2 cellular contexts compared by ENCODE assay signal in the genomic region with DNA sequence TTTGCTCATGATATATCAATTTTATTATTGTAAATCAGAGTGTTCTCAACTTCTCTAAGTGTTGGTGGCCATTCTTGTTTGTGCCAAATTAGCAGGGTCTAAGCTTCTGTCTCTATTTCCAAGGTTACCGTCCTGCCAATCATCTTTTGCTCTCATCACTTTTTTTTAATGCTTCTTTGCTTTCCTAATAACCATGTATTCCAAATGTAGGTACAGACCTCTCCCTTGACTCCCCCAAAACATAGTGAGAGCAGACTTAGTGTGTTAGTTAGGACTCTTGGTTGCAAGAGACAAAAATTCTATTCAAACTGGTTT.
TF ChIP-seq lines count a peak whose summit lies in the region.

No MANE protein-coding gene starts in this region.

TF ChIP-seq in HEK293, 187 proteins besides CTCF, POLR2A, EP300 and RAD21:
- TF ChIP-seq ZNF362 (tag by site-specific recombination; IDR thresholded peaks at IDR 0.05) (peak; percentile 4; the same call in 1 of the 2 replicates), ZNF394 (tag by site-specific recombination; IDR thresholded peaks at IDR 0.05; ENCODE audit: borderline replicate concordance) (no peak), GLI4 (tag by site-specific recombination; IDR thresholded peaks at IDR 0.05) (no peak), GFI1B (tag by site-specific recombination; IDR thresholded peaks at IDR 0.05) (no peak), ZBTB20 (tag by site-specific recombination; IDR thresholded peaks at IDR 0.05) (no peak), ZFP3 (tag by site-specific recombination; IDR thresholded peaks at IDR 0.05; ENCODE audit: low read depth) (no peak), ZNF211 (tag by site-specific recombination; IDR thresholded peaks at IDR 0.05; ENCODE audit: low read depth) (no peak)

TF ChIP-seq in K562, 482 proteins besides CTCF, POLR2A, EP300 and RAD21 (continued from another document):
- TF ChIP-seq ATF7 (IDR thresholded peaks at IDR 0.05) (no peak), RFX1 (IDR thresholded peaks at IDR 0.05) (peak; percentile 58), HMGN3 (IDR thresholded peaks at IDR 0.05; ENCODE audit: borderline replicate concordance, extremely low read depth, insufficient read length, low read depth, low read length) (no peak), SETDB1 (IDR thresholded peaks at IDR 0.05; ENCODE audit: low read length) (no peak), ZSCAN32 (CRISPR knock-in tag; IDR thresholded peaks at IDR 0.05) (no peak), ZNF79 (CRISPR knock-in tag; IDR thresholded peaks at IDR 0.05; ENCODE audit: low read depth) (no peak), MYNN (IDR thresholded peaks at IDR 0.05) (no peak), MYNN (CRISPR knock-in tag; IDR thresholded peaks at IDR 0.05) (no peak), SLC30A9 (CRISPR knock-in tag; IDR thresholded peaks at IDR 0.05) (no peak), MTA1 (IDR thresholded peaks at IDR 0.05; ENCODE audit: borderline replicate concordance) (no peak), ZNF224 (CRISPR knock-in tag; IDR thresholded peaks at IDR 0.05) (no peak), PKNOX1 (IDR thresholded peaks at IDR 0.05) (peak; percentile 89), FOXJ3 (CRISPR knock-in tag; IDR thresholded peaks at IDR 0.05) (no peak), TARDBP (IDR thresholded peaks at IDR 0.05) (no peak), ADNP (tag; IDR thresholded peaks at IDR 0.05) (no peak), FIP1L1 (IDR thresholded peaks at IDR 0.05; ENCODE audit: low read depth, low read length, poor library complexity, severe bottlenecking) (no peak), ZNF277 (CRISPR knock-in tag; IDR thresholded peaks at IDR 0.05; ENCODE audit: borderline replicate concordance) (no peak), FOSL1 (tag; conservative IDR thresholded peaks at IDR 0.05) (0 out of 2 replicates have a peak, but pooled peaks have one; percentile 15), MED1 (CRISPR knock-in tag; IDR thresholded peaks at IDR 0.05; ENCODE audit: borderline replicate concordance) (no peak), SRSF3 (IDR thresholded peaks at IDR 0.05; ENCODE audit: insufficient read depth, low read length) (no peak), NUFIP1 (IDR thresholded peaks at IDR 0.05; ENCODE audit: partially characterized antibody) (no peak), ZNF695 (CRISPR knock-in tag; IDR thresholded peaks at IDR 0.05) (no peak), ATF3 (IDR thresholded peaks at IDR 0.05) (peak; percentile 14; the same call in 1 of the 2 replicates), ATF3 (CRISPR knock-in tag; conservative IDR thresholded peaks at IDR 0.05) (no peak), ZNF77 (CRISPR knock-in tag; IDR thresholded peaks at IDR 0.05) (no peak), ZNF384 (IDR thresholded peaks at IDR 0.05; ENCODE audit: low read depth, low read length) (0 out of 2 replicates have a peak, but pooled peaks have one; percentile 4), NR1H2 (CRISPR knock-in tag; IDR thresholded peaks at IDR 0.05) (no peak), EP400 (IDR thresholded peaks at IDR 0.05) (no peak), KLF6 (CRISPR knock-in tag; IDR thresholded peaks at IDR 0.05; ENCODE audit: borderline replicate concordance) (no peak)
- TF ChIP-seq, protein P1, sequence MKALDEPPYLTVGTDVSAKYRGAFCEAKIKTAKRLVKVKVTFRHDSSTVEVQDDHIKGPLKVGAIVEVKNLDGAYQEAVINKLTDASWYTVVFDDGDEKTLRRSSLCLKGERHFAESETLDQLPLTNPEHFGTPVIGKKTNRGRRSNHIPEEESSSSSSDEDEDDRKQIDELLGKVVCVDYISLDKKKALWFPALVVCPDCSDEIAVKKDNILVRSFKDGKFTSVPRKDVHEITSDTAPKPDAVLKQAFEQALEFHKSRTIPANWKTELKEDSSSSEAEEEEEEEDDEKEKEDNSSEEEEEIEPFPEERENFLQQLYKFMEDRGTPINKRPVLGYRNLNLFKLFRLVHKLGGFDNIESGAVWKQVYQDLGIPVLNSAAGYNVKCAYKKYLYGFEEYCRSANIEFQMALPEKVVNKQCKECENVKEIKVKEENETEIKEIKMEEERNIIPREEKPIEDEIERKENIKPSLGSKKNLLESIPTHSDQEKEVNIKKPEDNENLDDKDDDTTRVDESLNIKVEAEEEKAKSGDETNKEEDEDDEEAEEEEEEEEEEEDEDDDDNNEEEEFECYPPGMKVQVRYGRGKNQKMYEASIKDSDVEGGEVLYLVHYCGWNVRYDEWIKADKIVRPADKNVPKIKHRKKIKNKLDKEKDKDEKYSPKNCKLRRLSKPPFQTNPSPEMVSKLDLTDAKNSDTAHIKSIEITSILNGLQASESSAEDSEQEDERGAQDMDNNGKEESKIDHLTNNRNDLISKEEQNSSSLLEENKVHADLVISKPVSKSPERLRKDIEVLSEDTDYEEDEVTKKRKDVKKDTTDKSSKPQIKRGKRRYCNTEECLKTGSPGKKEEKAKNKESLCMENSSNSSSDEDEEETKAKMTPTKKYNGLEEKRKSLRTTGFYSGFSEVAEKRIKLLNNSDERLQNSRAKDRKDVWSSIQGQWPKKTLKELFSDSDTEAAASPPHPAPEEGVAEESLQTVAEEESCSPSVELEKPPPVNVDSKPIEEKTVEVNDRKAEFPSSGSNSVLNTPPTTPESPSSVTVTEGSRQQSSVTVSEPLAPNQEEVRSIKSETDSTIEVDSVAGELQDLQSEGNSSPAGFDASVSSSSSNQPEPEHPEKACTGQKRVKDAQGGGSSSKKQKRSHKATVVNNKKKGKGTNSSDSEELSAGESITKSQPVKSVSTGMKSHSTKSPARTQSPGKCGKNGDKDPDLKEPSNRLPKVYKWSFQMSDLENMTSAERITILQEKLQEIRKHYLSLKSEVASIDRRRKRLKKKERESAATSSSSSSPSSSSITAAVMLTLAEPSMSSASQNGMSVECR (CRISPR knock-in tag; IDR thresholded peaks at IDR 0.05): no peak
- TF ChIP-seq, protein P2, sequence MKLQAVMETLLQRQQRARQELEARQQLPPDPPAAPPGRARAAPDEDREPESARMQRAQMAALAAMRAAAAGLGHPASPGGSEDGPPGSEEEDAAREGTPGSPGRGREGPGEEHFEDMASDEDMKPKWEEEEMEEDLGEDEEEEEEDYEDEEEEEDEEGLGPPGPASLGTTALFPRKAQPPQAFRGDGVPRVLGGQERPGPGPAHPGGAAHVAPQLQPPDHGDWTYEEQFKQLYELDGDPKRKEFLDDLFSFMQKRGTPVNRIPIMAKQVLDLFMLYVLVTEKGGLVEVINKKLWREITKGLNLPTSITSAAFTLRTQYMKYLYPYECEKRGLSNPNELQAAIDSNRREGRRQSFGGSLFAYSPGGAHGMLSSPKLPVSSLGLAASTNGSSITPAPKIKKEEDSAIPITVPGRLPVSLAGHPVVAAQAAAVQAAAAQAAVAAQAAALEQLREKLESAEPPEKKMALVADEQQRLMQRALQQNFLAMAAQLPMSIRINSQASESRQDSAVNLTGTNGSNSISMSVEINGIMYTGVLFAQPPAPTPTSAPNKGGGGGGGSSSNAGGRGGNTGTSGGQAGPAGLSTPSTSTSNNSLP (IDR thresholded peaks at IDR 0.05; ENCODE audit: borderline replicate concordance, low read depth, low read length): no peak
- TF ChIP-seq, protein P3, sequence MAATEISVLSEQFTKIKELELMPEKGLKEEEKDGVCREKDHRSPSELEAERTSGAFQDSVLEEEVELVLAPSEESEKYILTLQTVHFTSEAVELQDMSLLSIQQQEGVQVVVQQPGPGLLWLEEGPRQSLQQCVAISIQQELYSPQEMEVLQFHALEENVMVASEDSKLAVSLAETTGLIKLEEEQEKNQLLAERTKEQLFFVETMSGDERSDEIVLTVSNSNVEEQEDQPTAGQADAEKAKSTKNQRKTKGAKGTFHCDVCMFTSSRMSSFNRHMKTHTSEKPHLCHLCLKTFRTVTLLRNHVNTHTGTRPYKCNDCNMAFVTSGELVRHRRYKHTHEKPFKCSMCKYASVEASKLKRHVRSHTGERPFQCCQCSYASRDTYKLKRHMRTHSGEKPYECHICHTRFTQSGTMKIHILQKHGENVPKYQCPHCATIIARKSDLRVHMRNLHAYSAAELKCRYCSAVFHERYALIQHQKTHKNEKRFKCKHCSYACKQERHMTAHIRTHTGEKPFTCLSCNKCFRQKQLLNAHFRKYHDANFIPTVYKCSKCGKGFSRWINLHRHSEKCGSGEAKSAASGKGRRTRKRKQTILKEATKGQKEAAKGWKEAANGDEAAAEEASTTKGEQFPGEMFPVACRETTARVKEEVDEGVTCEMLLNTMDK (IDR thresholded peaks at IDR 0.05; ENCODE audit: borderline replicate concordance, insufficient read depth, low read depth, low read length, poor library complexity, severe bottlenecking): no peak
- TF ChIP-seq, protein P4, sequence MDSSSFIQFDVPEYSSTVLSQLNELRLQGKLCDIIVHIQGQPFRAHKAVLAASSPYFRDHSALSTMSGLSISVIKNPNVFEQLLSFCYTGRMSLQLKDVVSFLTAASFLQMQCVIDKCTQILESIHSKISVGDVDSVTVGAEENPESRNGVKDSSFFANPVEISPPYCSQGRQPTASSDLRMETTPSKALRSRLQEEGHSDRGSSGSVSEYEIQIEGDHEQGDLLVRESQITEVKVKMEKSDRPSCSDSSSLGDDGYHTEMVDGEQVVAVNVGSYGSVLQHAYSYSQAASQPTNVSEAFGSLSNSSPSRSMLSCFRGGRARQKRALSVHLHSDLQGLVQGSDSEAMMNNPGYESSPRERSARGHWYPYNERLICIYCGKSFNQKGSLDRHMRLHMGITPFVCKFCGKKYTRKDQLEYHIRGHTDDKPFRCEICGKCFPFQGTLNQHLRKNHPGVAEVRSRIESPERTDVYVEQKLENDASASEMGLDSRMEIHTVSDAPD (CRISPR knock-in tag; IDR thresholded peaks at IDR 0.05): no peak
- TF ChIP-seq, protein P5, sequence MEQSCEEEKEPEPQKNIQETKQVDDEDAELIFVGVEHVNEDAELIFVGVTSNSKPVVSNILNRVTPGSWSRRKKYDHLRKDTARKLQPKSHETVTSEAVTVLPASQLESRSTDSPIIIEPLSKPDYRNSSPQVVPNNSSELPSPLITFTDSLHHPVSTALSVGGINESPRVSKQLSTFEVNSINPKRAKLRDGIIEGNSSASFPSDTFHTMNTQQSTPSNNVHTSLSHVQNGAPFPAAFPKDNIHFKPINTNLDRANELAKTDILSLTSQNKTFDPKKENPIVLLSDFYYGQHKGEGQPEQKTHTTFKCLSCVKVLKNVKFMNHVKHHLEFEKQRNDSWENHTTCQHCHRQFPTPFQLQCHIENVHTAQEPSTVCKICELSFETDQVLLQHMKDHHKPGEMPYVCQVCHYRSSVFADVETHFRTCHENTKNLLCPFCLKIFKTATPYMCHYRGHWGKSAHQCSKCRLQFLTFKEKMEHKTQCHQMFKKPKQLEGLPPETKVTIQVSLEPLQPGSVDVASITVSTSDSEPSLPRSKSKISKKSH (CRISPR knock-in tag; IDR thresholded peaks at IDR 0.05): no peak
